Comparison of ENCODE assay signal across 10 cellular contexts in genomic region chr9:88949961-88950340, GRCh38. TPM values are rescaled to one million over a fixed set of nuclear protein-coding genes. Genes with fewer than 3 reads are reported as not detected.
DNase-seq lines count a peak whose midpoint lies in the region; ATAC-seq and TF ChIP-seq lines count a peak whose summit lies in the region.
"Had no signal": no experiment of that assay in that cellular context is flagged by ENCODE, and none has a peak within 500 bp of the region (broad histone marks: within the 10 kb centered on the region; RNA-seq: fewer than 3 reads in every experiment).

No MANE protein-coding gene starts in this region.

- intact Hi-C loops in IMR-90 (cut with micrococcal nuclease), result loop anchor here (5.0 kb wide), 1 partner anchor 203 kb away; no protein-coding TSS in a partner anchor

- TF ChIP-seq CTCF in IMR-90 (conservative IDR thresholded peaks at IDR 0.05; ENCODE audit: low read depth, low read length) (no peak), epithelial cell of esophagus (IDR thresholded peaks at IDR 0.05; ENCODE audit: insufficient read depth, low read depth, low read length, missing control alignments) (no peak), osteoblast (IDR thresholded peaks at IDR 0.05; ENCODE audit: extremely low read depth, low read depth, low read length) (no peak)

- H4K8ac ChIP-seq in IMR-90 (ENCODE audit: low read depth in 2 of 2, low read length in 2 of 2), result no peak overlapping the region

- peak overlapping the region; percentile 35 for H2BK20ac ChIP-seq in IMR-90 (ENCODE audit: low read depth, low read length)

- peak overlapping the region; percentile 44 for H2BK120ac ChIP-seq in IMR-90 (ENCODE audit: low read depth, low read length)

- POLR2A ChIA-PET in IMR-90 (lab: Charles Lee; ENCODE audit: unreplicated experiment), result no interaction called here

- H3K4me1 ChIP-seq in IMR-90 (ENCODE audit: control insufficient read depth, insufficient read depth, low read length) (peaks cover 30% of the 10 kb centered on the region), osteoblast (ENCODE audit: insufficient read depth, low read length) (peaks cover 36% of the 10 kb centered on the region)

- no peak overlapping the region for H3K56ac ChIP-seq in IMR-90 (ENCODE audit: extremely low read depth, insufficient read depth, low read length)

- H3K79me1 ChIP-seq in IMR-90 (ENCODE audit: low read depth in 1 of 2, low read length in 2 of 2), result no peaks in the 10 kb centered on the region

- H3K9me1 ChIP-seq in IMR-90 (ENCODE audit: insufficient read depth, low read length), result peaks cover 23% of the 10 kb centered on the region

- peak overlapping the region; percentile 70; the same call in 1 of the 2 replicates for H3K14ac ChIP-seq in IMR-90 (replicated peaks; ENCODE audit: low read depth, low read length)

- H2BK5ac ChIP-seq in IMR-90 (ENCODE audit: low read depth, low read length, poor library complexity, severe bottlenecking), result no peak overlapping the region

- peak overlapping the region; percentile 50 for H3K4ac ChIP-seq in IMR-90 (ENCODE audit: low read depth, low read length)

- TF ChIP-seq RAD21 in IMR-90 (IDR thresholded peaks at IDR 0.05; ENCODE audit: low read length), result no peak

- no peaks in the 10 kb centered on the region for H3K79me2 ChIP-seq in osteoblast (ENCODE audit: insufficient read depth, low read length)

- H4K5ac ChIP-seq in IMR-90 (ENCODE audit: low read depth, low read length), result peak overlapping the region; percentile 76

- peak overlapping the region; percentile 54; the same call in 1 of the 2 replicates for H3K23ac ChIP-seq in IMR-90 (ENCODE audit: low read depth, low read length)

- no peak overlapping the region for H2AK9ac ChIP-seq in IMR-90 (replicated peaks; ENCODE audit: low read depth, low read length, poor library complexity)

- ATAC-seq in IMR-90 (ENCODE audit: low read depth), result no peak
- ATAC-seq in GM19395 (IDR thresholded peaks at IDR 0.05; ENCODE audit: unreplicated experiment), result no peak

- H3K18ac ChIP-seq in IMR-90 (ENCODE audit: low read depth, low read length), result peak overlapping the region; percentile 80

- in situ Hi-C loops in IMR-90 (cut with MboI; ENCODE audit: low sequenced_read_pairs), result no loop called here

- peak overlapping the region; percentile 7; the same call in 1 of the 3 replicates for H2BK15ac ChIP-seq in IMR-90 (ENCODE audit: low read depth, low read length)

- H3K27ac ChIP-seq in IMR-90 (ENCODE audit: insufficient read depth, low read length), result peak overlapping the region; percentile 68; the same call in 1 of the 2 replicates
- peak overlapping the region; percentile 47 for H3K27ac ChIP-seq in osteoblast (ENCODE audit: low read depth, low read length)
- H3K27ac ChIP-seq: upper lobe of left lung had no signal

- H4K20me1 ChIP-seq in IMR-90 (ENCODE audit: insufficient read depth, low read length) (no peaks in the 10 kb centered on the region; the same call in 1 of the 2 replicates), osteoblast (ENCODE audit: insufficient read depth, low read length) (peaks cover 4% of the 10 kb centered on the region)

- H3K27me3 ChIP-seq in IMR-90 (ENCODE audit: control insufficient read depth, insufficient read depth, low read length) (no peaks in the 10 kb centered on the region), osteoblast (ENCODE audit: insufficient read depth, low read length) (peaks cover 12% of the 10 kb centered on the region)
- H3K27me3 ChIP-seq: upper lobe of left lung had no signal

- peak overlapping the region; percentile 4; the same call in 1 of the 2 replicates for H3K9ac ChIP-seq in IMR-90 (ENCODE audit: low read depth, low read length)

- H3K4me2 ChIP-seq in IMR-90 (ENCODE audit: low read depth, low read length) (peak overlapping the region; percentile 48), osteoblast (ENCODE audit: insufficient read depth, low read length) (peak overlapping the region; percentile 60)

- WGBS in IMR-90 (ENCODE audit: extremely low coverage in 2 of 2, insufficient read length in 1 of 2), 2 experiments, result 20% methylated on average over 1 of the region's 1 CpG; no CpG with 5 or more reads in 1 of the 2 experiments

- H3K9me3 ChIP-seq in IMR-90 (ENCODE audit: control insufficient read depth, insufficient read depth, low read length) (0 out of 2 replicates have a peak, but pooled peaks cover 2% of the 10 kb centered on the region), osteoblast (ENCODE audit: low read depth, low read length) (no peaks in the 10 kb centered on the region)
- H3K9me3 ChIP-seq: upper lobe of left lung had no signal

- dilution Hi-C loops in IMR-90 (cut with HindIII; ENCODE audit: low sequenced_read_pairs, unreplicated experiment), result no loop called here

- no peak overlapping the region for H4K91ac ChIP-seq in IMR-90 (ENCODE audit: insufficient read depth, low read depth, low read length)

- H2AFZ ChIP-seq in IMR-90 (replicated peaks; ENCODE audit: low read length, poor library complexity) (no peak overlapping the region), osteoblast (ENCODE audit: low read length) (no peak overlapping the region)

- H3K36me3 ChIP-seq in IMR-90 (ENCODE audit: control insufficient read depth, insufficient read depth, low read length) (no peaks in the 10 kb centered on the region), osteoblast (ENCODE audit: insufficient read depth, low read length) (no peaks in the 10 kb centered on the region)
- H3K36me3 ChIP-seq: upper lobe of left lung had no signal

- no TSS peak for BruUV-seq in IMR-90 (replicated peaks; lab: Mats Ljungman, UMichigan)

- CTCF ChIA-PET in IMR-90 (lab: Yijun Ruan, JAX), result interaction anchor here (0.9 kb wide), 1 partner anchor 366 kb away, joined by 3 read pairs; no protein-coding TSS in a partner anchor

- H3K4me3 ChIP-seq in IMR-90 (ENCODE audit: insufficient read depth, low read depth, low read length), result no peak overlapping the region
- no peak overlapping the region for H3K4me3 ChIP-seq in epithelial cell of esophagus (ENCODE audit: low read length)
- no peak overlapping the region for H3K4me3 ChIP-seq in osteoblast (ENCODE audit: insufficient read depth, low read length)
- H3K4me3 ChIP-seq: upper lobe of left lung had no signal

- no peak for TF ChIP-seq POLR2A in IMR-90 (IDR thresholded peaks at IDR 0.05; ENCODE audit: low read depth, low read length)

- DNase-seq in DMS79 treated with DMSO at 0.1 percent for 48 hours (lab: John Stamatoyannopoulos, UW) (peak; percentile 23), IMR-90 (peak; percentile 33), epithelial cell of esophagus (ENCODE audit: low read depth) (peak; percentile 82), osteoblast (ENCODE audit: insufficient read length, low spot score, missing footprints) (no peak), T-helper 9 cell (no peak), NCI-H1930 (lab: John Stamatoyannopoulos, UW) (no peak)
- no peak for DNase-seq in NK-92 treated with Interleukin-12 subunit alpha and Interleukin-12 subunit beta, amount 100 ng/mL, for 24 hours (lab: John Stamatoyannopoulos, UW)
- DNase-seq: upper lobe of left lung had no signal

- H2AK5ac ChIP-seq in IMR-90 (ENCODE audit: low read depth, low read length), result 0 out of 2 replicates have a peak overlapping the region, but pooled peaks have one; percentile 7

TF ChIP-seq in IMR-90, 13 proteins besides CTCF, POLR2A, EP300 and RAD21:
- TF ChIP-seq FOS (IDR thresholded peaks at IDR 0.05; ENCODE audit: low read depth, low read length), result no peak
- TF ChIP-seq RFX5 (IDR thresholded peaks at IDR 0.05; ENCODE audit: low read depth, low read length), result no peak
- TF ChIP-seq NFE2L2 (IDR thresholded peaks at IDR 0.05; ENCODE audit: low read depth, low read length), result no peak
- no peak for TF ChIP-seq CEBPB (IDR thresholded peaks at IDR 0.05; ENCODE audit: low read depth, low read length)
- TF ChIP-seq, protein P1, sequence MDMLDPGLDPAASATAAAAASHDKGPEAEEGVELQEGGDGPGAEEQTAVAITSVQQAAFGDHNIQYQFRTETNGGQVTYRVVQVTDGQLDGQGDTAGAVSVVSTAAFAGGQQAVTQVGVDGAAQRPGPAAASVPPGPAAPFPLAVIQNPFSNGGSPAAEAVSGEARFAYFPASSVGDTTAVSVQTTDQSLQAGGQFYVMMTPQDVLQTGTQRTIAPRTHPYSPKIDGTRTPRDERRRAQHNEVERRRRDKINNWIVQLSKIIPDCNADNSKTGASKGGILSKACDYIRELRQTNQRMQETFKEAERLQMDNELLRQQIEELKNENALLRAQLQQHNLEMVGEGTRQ (IDR thresholded peaks at IDR 0.05; ENCODE audit: low read depth, low read length), result no peak
- no peak for TF ChIP-seq BHLHE40 (IDR thresholded peaks at IDR 0.05; ENCODE audit: low read depth, low read length)
- no peak for TF ChIP-seq ELK1 (IDR thresholded peaks at IDR 0.05; ENCODE audit: borderline replicate concordance, low read depth, low read length)
- no peak for TF ChIP-seq MAFK (IDR thresholded peaks at IDR 0.05; ENCODE audit: low read depth, low read length)
- TF ChIP-seq CHD1 (IDR thresholded peaks at IDR 0.05; ENCODE audit: low read depth, low read length), result no peak
- TF ChIP-seq RCOR1 (IDR thresholded peaks at IDR 0.05; ENCODE audit: insufficient replicate concordance, low read length), result no peak

RNA-seq across cellular contexts. Expression of gene S1PR3, which starts 41.3 kb away (rescaled TPM):
- total RNA-seq in IMR-90 (2012; rRNA removed), result 28.7 and 31.1 TPM in 2 replicates
- 25.0 and 28.4 TPM in 2 replicates for polyA plus RNA-seq in IMR-90 (2012; rRNA removed)
- polyA plus RNA-seq in IMR-90 (2012; cell fraction: cytosol; rRNA removed), result 16.1 and 27.1 TPM in 2 replicates
- 9.5 and 9.8 TPM in 2 replicates for polyA plus RNA-seq in IMR-90 (2012; cell fraction: nucleus; rRNA removed; ENCODE audit: low replicate concordance)
- total RNA-seq in osteoblast, result 2.7 and 3.3 TPM in 2 replicates
- total RNA-seq: natural killer cell treated with Interleukin-12 subunit alpha and Interleukin-12 subunit beta and Interleukin-15 and Interleukin-18, amount 100 ng/mL, for 72 hours had no signal

Comparison
In these comparisons a context has a peak if more than half of its experiments do, and no peak if none do; other contexts are left out.
1. DNase-seq: peak in DMS79 treated with DMSO at 0.1 percent for 48 hours (single experiment), IMR-90 (single experiment) and epithelial cell of esophagus (single experiment); none in osteoblast (single experiment), T-helper 9 cell (single experiment), NK-92 treated with Interleukin-12 subunit alpha and Interleukin-12 subunit beta, amount 100 ng/mL, for 24 hours (single experiment) and NCI-H1930 (0 of 2).